In the genomic region with DNA sequence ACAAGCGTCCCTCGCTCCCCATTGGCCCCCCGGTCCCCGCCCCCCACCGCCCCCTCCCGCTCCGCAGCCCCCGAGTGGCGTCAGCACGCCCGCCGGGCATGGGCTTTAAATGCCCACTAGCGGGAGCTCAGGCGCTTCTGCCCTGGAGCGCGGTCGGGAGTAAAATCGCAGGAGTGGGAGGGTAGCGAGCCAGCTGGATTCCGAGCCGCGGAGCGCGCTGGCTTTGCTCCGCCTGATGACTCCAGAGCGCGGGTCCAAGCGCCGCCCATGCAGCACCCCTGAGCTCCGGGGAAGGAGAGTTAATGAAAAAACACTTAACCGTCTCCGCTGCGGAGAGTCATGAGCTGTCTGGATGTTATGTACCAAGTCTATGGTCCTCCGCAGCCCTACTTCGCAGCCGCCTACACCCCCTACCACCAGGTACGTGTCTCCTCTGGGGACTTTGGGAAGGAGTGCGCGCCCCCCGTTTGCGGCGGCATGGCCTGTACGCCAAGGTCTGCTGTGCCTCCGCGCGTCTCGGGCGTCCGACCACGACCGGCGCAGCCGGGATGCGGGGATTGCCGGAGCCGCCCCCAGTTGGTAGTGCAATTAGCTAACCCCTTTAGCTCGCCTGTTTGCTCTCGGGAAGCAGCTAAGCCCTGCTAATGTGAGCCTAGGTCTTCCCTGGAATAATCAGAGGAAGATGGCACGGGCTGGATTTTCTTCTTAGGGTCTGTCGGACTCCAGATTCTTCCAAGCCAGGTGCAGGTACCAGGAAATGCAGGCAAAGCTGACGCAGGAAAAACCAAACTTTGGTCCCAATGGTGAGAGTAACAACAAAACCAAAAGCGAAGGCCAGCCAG, we compare ENCODE assay signal across 8 cellular contexts. TPM values are rescaled to one million over a fixed set of nuclear protein-coding genes. Genes with fewer than 3 reads are reported as not detected.
DNase-seq lines count a peak whose midpoint lies in the region; ATAC-seq and TF ChIP-seq lines count a peak whose summit lies in the region.

A gene with protein sequence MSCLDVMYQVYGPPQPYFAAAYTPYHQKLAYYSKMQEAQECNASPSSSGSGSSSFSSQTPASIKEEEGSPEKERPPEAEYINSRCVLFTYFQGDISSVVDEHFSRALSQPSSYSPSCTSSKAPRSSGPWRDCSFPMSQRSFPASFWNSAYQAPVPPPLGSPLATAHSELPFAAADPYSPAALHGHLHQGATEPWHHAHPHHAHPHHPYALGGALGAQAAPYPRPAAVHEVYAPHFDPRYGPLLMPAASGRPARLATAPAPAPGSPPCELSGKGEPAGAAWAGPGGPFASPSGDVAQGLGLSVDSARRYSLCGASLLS (plus strand): TSS at position 134 of the 842 bp plus-strand sequence. CDS start 206 bp downstream, at position 340.

- peak; percentile 27 for ATAC-seq in GM21381 (IDR thresholded peaks at IDR 0.05; ENCODE audit: unreplicated experiment)
- ATAC-seq in left lung = peak; percentile 85
- ATAC-seq in GM18520 (IDR thresholded peaks at IDR 0.05; ENCODE audit: unreplicated experiment) = no peak

- H3K27ac ChIP-seq in left lung = no peak within 1 kb of the TSS

- H3K36me3 ChIP-seq in left lung = no peaks in the 10 kb centered on the region

- peaks cover 17 to 20% of the 10 kb centered on the region in 2 donors for H3K4me1 ChIP-seq in left lung

- in situ Hi-C loops in G401 (cut with HindIII; ENCODE audit: low sequenced_read_pairs) = no loop called here

- TF ChIP-seq CTCF in choroid plexus epithelial cell (conservative IDR thresholded peaks at IDR 0.05; ENCODE audit: low read depth, low read length) (no peak), left lung (IDR thresholded peaks at IDR 0.05) (no peak)

- H3K4me3 ChIP-seq in choroid plexus epithelial cell (ENCODE audit: low read depth, low read length) (peak within 1 kb of the TSS; percentile 29), left lung (peak within 1 kb of the TSS; percentile 17 to 22)

- intact Hi-C loops in left lung (cut with DNase I) = no loop called here

- H3K9me3 ChIP-seq in left lung = no peaks in the 10 kb centered on the region

- DNase-seq in Ammon's horn (ENCODE audit: low spot score) (peak; percentile 16), NCI-H345 (lab: John Stamatoyannopoulos, UW) (peak; percentile 43), choroid plexus epithelial cell (ENCODE audit: low read depth) (peak; percentile 27), left lung (peak; percentile 39 to 82), stromal cell of bone marrow (ENCODE audit: low read depth) (peak; percentile 3), G401 (ENCODE audit: low spot score) (no peak)

- peaks cover 99 to 100% of the 10 kb centered on the region in 2 donors for H3K27me3 ChIP-seq in left lung

RNA-seq across cellular contexts. Expression of the gene that starts here (rescaled TPM):
- total RNA-seq in left lung = not detected
- not detected in 2 replicates for total RNA-seq in G401 (2014; rRNA removed; shearing (Covaris generic))

Comparison
In these comparisons a context has a peak if more than half of its experiments do, and no peak if none do; other contexts are left out.
1. Peak in DNase-seq, ATAC-seq and H3K4me3 ChIP-seq in left lung; RNA of the gene not detected or under 1 TPM.